1 cellular context compared by ENCODE assay signal in genomic region chr22:37957232-37957631, GRCh38.
TF ChIP-seq lines count a peak whose summit lies in the region.

No MANE protein-coding gene starts in this region.

TF ChIP-seq in GM12878, 131 proteins besides CTCF, POLR2A, EP300 and RAD21:
- TF ChIP-seq ZSCAN29 (IDR thresholded peaks at IDR 0.05) (no peak), FOXK2 (IDR thresholded peaks at IDR 0.05) (no peak), SUPT20H (IDR thresholded peaks at IDR 0.05; ENCODE audit: borderline replicate concordance, control insufficient read depth, low read depth, low read length) (no peak)
TF ChIP-seq in GM12878: peak in this region for 0.
